In genomic region chr10:73920084-73920483, GRCh38 we compare ENCODE assay signal across 8 cellular contexts. TPM values are rescaled to one million over a fixed set of nuclear protein-coding genes. Genes with fewer than 3 reads are reported as not detected.
A peak's percentile ranks its signal among the peaks of the same experiment; 100 is the strongest.
DNase-seq lines count a peak whose midpoint lies in the region; ATAC-seq lines count a peak whose summit lies in the region.

No MANE protein-coding gene starts in this region.

- peaks cover 0 to 12% (median 6%) of the 10 kb centered on the region in 11 donors for H3K9me3 Mint-ChIP-seq in naive thymus-derived CD4-positive, alpha-beta T cell
- peaks cover 17% of the 10 kb centered on the region for H3K9me3 Mint-ChIP-seq in activated CD4-positive, alpha-beta memory T cell treated with anti-CD3 and anti-CD28 coated beads, Interleukin-2, amount 10 ng/mL, durations not matched to agents 7 days and 5 days

- H3K36me3 Mint-ChIP-seq in naive thymus-derived CD4-positive, alpha-beta T cell, result peaks cover 0 to 9% (median 4%) of the 10 kb centered on the region in 5 donors
- H3K36me3 Mint-ChIP-seq in activated CD4-positive, alpha-beta memory T cell treated with anti-CD3 and anti-CD28 coated beads, Interleukin-2, amount 10 ng/mL, durations not matched to agents 7 days and 5 days (ENCODE audit: low read depth), result peaks cover 38% of the 10 kb centered on the region

- H3K4me1 Mint-ChIP-seq in naive thymus-derived CD4-positive, alpha-beta T cell, result peaks cover 29 to 45% (median 38%) of the 10 kb centered on the region in 7 donors
- peaks cover 37% of the 10 kb centered on the region for H3K4me1 Mint-ChIP-seq in activated CD4-positive, alpha-beta memory T cell treated with anti-CD3 and anti-CD28 coated beads, Interleukin-2, amount 10 ng/mL, durations not matched to agents 7 days and 5 days

- intact Hi-C loops in naive thymus-derived CD4-positive, alpha-beta T cell (cut with micrococcal nuclease), result loop anchor here in 1 of 2 donors (1.0 kb wide), 1 partner anchor 9 kb away; the partner anchor contains the start of gene PLAU

- peak overlapping the region; percentile 10 for H3K27ac ChIP-seq in cingulate gyrus (ENCODE audit: low read depth, low read length)
- H3K27ac ChIP-seq in naive thymus-derived CD4-positive, alpha-beta T cell (ENCODE audit: low read depth, low read length), result no peak overlapping the region

- H3K4me3 Mint-ChIP-seq in naive thymus-derived CD4-positive, alpha-beta T cell, result peak overlapping the region in 9 of 10 donors; percentile 1 to 58 (median 30)
- H3K4me3 Mint-ChIP-seq in activated CD4-positive, alpha-beta memory T cell treated with anti-CD3 and anti-CD28 coated beads, Interleukin-2, amount 10 ng/mL, durations not matched to agents 7 days and 5 days, result no peak overlapping the region

- POLR2A ChIA-PET in naive thymus-derived CD4-positive, alpha-beta T cell (lab: Charles Lee), result interaction anchor here (0.7 kb wide), 1 partner anchor 31 kb away, joined by 3 read pairs; no protein-coding TSS in a partner anchor
- POLR2A ChIA-PET in activated CD4-positive, alpha-beta memory T cell treated with anti-CD3 and anti-CD28 coated beads, Interleukin-2, amount 10 ng/mL, durations not matched to agents 7 days and 5 days (lab: Charles Lee), result interaction anchor here (0.9 kb wide), 1 partner anchor 9 kb away, joined by 3 read pairs; the partner anchor contains the start of gene PLAU

- DNase-seq in EH (ENCODE audit: low read depth) (peak; percentile 67), M059J (ENCODE audit: low read depth) (peak; percentile 23), NCI-H187 treated with DMSO at 0.1 percent for 48 hours (lab: John Stamatoyannopoulos, UW) (no peak)
- peak in 4 of 9 donors; percentile 16 to 41 (median 37) for DNase-seq in naive thymus-derived CD4-positive, alpha-beta T cell
- DNase-seq in activated CD4-positive, alpha-beta memory T cell treated with anti-CD3 and anti-CD28 coated beads, Interleukin-2, amount 10 ng/mL, durations not matched to agents 7 days and 5 days, result no peak
- no peak for DNase-seq in activated effector memory CD4-positive, alpha-beta T cell treated with Interleukin-2 at 50 U/mL for 16 hours

- ATAC-seq in naive thymus-derived CD4-positive, alpha-beta T cell, result peak; percentile 72
- no peak for ATAC-seq in HG03565 (IDR thresholded peaks at IDR 0.05; ENCODE audit: unreplicated experiment)

- CTCF ChIA-PET in naive thymus-derived CD4-positive, alpha-beta T cell (lab: Charles Lee), result interaction anchor here (0.6 to 2.1 kb wide), 6 partner anchors 9 to 70 kb away, joined by 3 to 6 read pairs (median 3); partner anchors contain the start of gene PLAU
- CTCF ChIA-PET in activated CD4-positive, alpha-beta memory T cell treated with anti-CD3 and anti-CD28 coated beads, Interleukin-2, amount 10 ng/mL, durations not matched to agents 7 days and 5 days (lab: Charles Lee), result interaction anchor here (0.7 to 1.9 kb wide), 4 partner anchors 13 to 41 kb away, joined by 3 to 11 read pairs (median 4); no protein-coding TSS in a partner anchor

- no peaks in the 10 kb centered on the region for H3K9me3 ChIP-seq in naive thymus-derived CD4-positive, alpha-beta T cell (ENCODE audit: control insufficient read depth in 2 of 3, low read length in 3 of 3)

- H3K36me3 ChIP-seq in naive thymus-derived CD4-positive, alpha-beta T cell (ENCODE audit: control insufficient read depth in 2 of 3, insufficient read depth in 3 of 3, low read length in 3 of 3), result no peaks in the 10 kb centered on the region

- H3K27me3 ChIP-seq in naive thymus-derived CD4-positive, alpha-beta T cell (ENCODE audit: control insufficient read depth in 2 of 2, insufficient read depth in 2 of 2, low read length in 2 of 2), result peaks cover 0 to 5% of the 10 kb centered on the region in 2 donors

- no peak overlapping the region for H3K4me3 ChIP-seq in naive thymus-derived CD4-positive, alpha-beta T cell (ENCODE audit: low read length)

- peaks cover 15 to 53% (median 23%) of the 10 kb centered on the region in 5 donors for H3K27me3 Mint-ChIP-seq in naive thymus-derived CD4-positive, alpha-beta T cell
- peaks cover 16% of the 10 kb centered on the region for H3K27me3 Mint-ChIP-seq in activated CD4-positive, alpha-beta memory T cell treated with anti-CD3 and anti-CD28 coated beads, Interleukin-2, amount 10 ng/mL, durations not matched to agents 7 days and 5 days

- peaks cover 12 to 25% of the 10 kb centered on the region in 2 donors for H3K4me1 ChIP-seq in naive thymus-derived CD4-positive, alpha-beta T cell (ENCODE audit: control insufficient read depth in 2 of 2, insufficient read depth in 2 of 2, low read length in 2 of 2)

- H3K27ac Mint-ChIP-seq in naive thymus-derived CD4-positive, alpha-beta T cell, result peak overlapping the region in 1 of 9 donors; percentile 46
- H3K27ac Mint-ChIP-seq in activated CD4-positive, alpha-beta memory T cell treated with anti-CD3 and anti-CD28 coated beads, Interleukin-2, amount 10 ng/mL, durations not matched to agents 7 days and 5 days, result no peak overlapping the region

RNA-seq across cellular contexts. Expression of gene PLAU, which starts 9.2 kb away (rescaled TPM):
- 264 and 272 TPM in 2 replicates for total RNA-seq in M059J (2014; rRNA removed; shearing (Covaris generic))
- under 1 TPM; 0.42 to 0.97 (median 0.78) TPM for total RNA-seq in naive thymus-derived CD4-positive, alpha-beta T cell
- not detected for polyA plus RNA-seq in naive thymus-derived CD4-positive, alpha-beta T cell
- total RNA-seq in activated CD4-positive, alpha-beta memory T cell treated with anti-CD3 and anti-CD28 coated beads, Interleukin-2, amount 10 ng/mL, durations not matched to agents 7 days and 5 days, result 1 to 10 TPM; 3.0 to 5.3 TPM

RNA-seq across cellular contexts. Expression of gene CAMK2G, which starts 45.7 kb away (rescaled TPM):
- total RNA-seq in M059J (2014; rRNA removed; shearing (Covaris generic)), result 29.3 and 42.2 TPM in 2 replicates
- 10 to 100 TPM; 44.6 to 70.9 (median 61.9) TPM for total RNA-seq in naive thymus-derived CD4-positive, alpha-beta T cell
- 1 to 10 TPM; 5.6 to 6.3 TPM for polyA plus RNA-seq in naive thymus-derived CD4-positive, alpha-beta T cell
- total RNA-seq in activated CD4-positive, alpha-beta memory T cell treated with anti-CD3 and anti-CD28 coated beads, Interleukin-2, amount 10 ng/mL, durations not matched to agents 7 days and 5 days, result 10 to 100 TPM; 46.4 to 48.5 TPM

Comparison
In these comparisons a context has a peak if more than half of its experiments do, and no peak if none do; other contexts are left out.
1. DNase-seq: peak in EH (single experiment) and M059J (single experiment); none in activated CD4-positive, alpha-beta memory T cell treated with anti-CD3 and anti-CD28 coated beads, Interleukin-2, amount 10 ng/mL, durations not matched to agents 7 days and 5 days (single experiment), activated effector memory CD4-positive, alpha-beta T cell treated with Interleukin-2 at 50 U/mL for 16 hours (single experiment) and NCI-H187 treated with DMSO at 0.1 percent for 48 hours (single experiment).
2. RNA of gene PLAU, which starts 9.2 kb away (total RNA-seq): 264 to 272 TPM in M059J; 3.0 to 5.3 TPM in activated CD4-positive, alpha-beta memory T cell treated with anti-CD3 and anti-CD28 coated beads, Interleukin-2, amount 10 ng/mL, durations not matched to agents 7 days and 5 days and 0.42 to 0.97 TPM in naive thymus-derived CD4-positive, alpha-beta T cell; every median in the first group is over 10 times any median in the second.